ENCODE assay signal across 15 cellular contexts in the genomic region with DNA sequence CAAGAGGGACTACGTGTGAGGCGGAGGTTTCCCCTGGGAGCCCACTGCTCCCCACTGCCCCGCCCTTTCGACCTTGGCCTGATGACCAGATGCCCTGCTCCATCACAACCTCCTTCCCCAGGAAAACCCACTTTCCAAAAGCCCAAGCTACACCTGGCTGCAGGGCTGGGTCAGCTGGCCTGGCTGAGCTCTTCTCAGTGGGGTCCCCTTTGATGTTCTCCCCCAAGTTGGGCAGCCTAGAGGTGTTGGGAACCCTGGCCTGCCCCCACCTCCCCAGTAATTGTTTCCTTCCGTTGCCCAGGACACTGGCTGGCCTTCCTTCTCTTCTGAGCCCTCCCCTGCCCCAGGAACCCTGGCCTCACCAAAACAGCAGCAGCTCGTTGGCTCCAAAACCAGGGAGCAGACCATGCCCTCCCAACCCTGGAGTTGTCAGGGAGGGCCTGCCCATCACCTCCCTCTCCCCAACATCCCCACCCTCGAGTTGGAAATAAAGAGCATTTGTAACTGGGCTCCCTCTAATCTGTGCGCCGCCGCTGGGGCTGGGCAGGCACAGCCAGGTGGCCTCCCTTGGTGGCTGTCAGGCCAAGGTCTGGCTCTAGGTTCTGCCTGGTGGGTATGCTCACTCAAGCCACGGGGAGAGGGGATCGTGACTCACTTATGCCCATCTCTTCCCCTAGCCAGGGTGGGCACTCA. TPM values are rescaled to one million over a fixed set of nuclear protein-coding genes. Genes with fewer than 3 reads are reported as not detected.
DNase-seq lines count a peak whose midpoint lies in the region; TF ChIP-seq lines count a peak whose summit lies in the region.
"Had no signal": no experiment of that assay in that cellular context is flagged by ENCODE, and none has a peak within 500 bp of the region (broad histone marks: within the 10 kb centered on the region; RNA-seq: fewer than 3 reads in every experiment).

No MANE protein-coding gene starts in this region.

- peaks cover 2% of the 10 kb centered on the region for H3K4me1 Mint-ChIP-seq in endothelial cell (ENCODE audit: unreplicated experiment)
- peaks cover 55% of the 10 kb centered on the region for H3K4me1 Mint-ChIP-seq in progenitor cell of endocrine pancreas (ENCODE audit: low read depth)

- peak overlapping the region; percentile 24 for H3K27ac Mint-ChIP-seq in endothelial cell (ENCODE audit: unreplicated experiment)
- H3K27ac Mint-ChIP-seq in progenitor cell of endocrine pancreas, result peak overlapping the region; percentile 97
- H3K27ac Mint-ChIP-seq: CD4-positive, alpha-beta T cell had no signal

- H3K27me3 Mint-ChIP-seq in endothelial cell (ENCODE audit: unreplicated experiment) (peaks cover 16% of the 10 kb centered on the region), progenitor cell of endocrine pancreas (no peaks in the 10 kb centered on the region)

- H3K36me3 Mint-ChIP-seq in endothelial cell (ENCODE audit: low read depth, unreplicated experiment), result peaks cover 5% of the 10 kb centered on the region
- peaks cover 13% of the 10 kb centered on the region for H3K36me3 Mint-ChIP-seq in progenitor cell of endocrine pancreas (ENCODE audit: insufficient read depth)

- no peak overlapping the region for H3K4me3 Mint-ChIP-seq in endothelial cell (ENCODE audit: unreplicated experiment)
- peak overlapping the region; percentile 93 for H3K4me3 Mint-ChIP-seq in progenitor cell of endocrine pancreas (ENCODE audit: low read depth)
- H3K4me3 Mint-ChIP-seq: CD4-positive, alpha-beta T cell had no signal

- DNase-seq in NCI-H82 (lab: John Stamatoyannopoulos, UW) (peak; percentile 19), NCI-H82 treated with DMSO at 0.1 percent for 48 hours (lab: John Stamatoyannopoulos, UW; ENCODE audit: unreplicated experiment) (no peak), endothelial cell (ENCODE audit: low spot score) (no peak), progenitor cell of endocrine pancreas (ENCODE audit: low spot score, unreplicated experiment) (no peak), COLO668 (lab: John Stamatoyannopoulos, UW; ENCODE audit: unreplicated experiment) (no peak)
- no peak for DNase-seq in stimulated activated CD4-positive, alpha-beta T cell treated with anti-CD3 and anti-CD28 coated beads, Interleukin-12 subunit alpha, Interleukin-12 subunit beta, amount 100 ng/mL, for 4 hours
- DNase-seq: BE2C; CD4-positive, alpha-beta T cell; KG1; NCI-H1436; NCI-H2081; NCI-H748 treated with DMSO at 0.1 percent for 48 hours; Peyer's patch had no signal

- no peak for TF ChIP-seq CTCF in endothelial cell (IDR thresholded peaks at IDR 0.05; ENCODE audit: unreplicated experiment)
- TF ChIP-seq CTCF in progenitor cell of endocrine pancreas (IDR thresholded peaks at IDR 0.05; ENCODE audit: unreplicated experiment), result no peak

- no peaks in the 10 kb centered on the region for H3K9me3 Mint-ChIP-seq in endothelial cell (ENCODE audit: unreplicated experiment)
- H3K9me3 Mint-ChIP-seq in progenitor cell of endocrine pancreas (ENCODE audit: low read depth), result no peaks in the 10 kb centered on the region
- H3K9me3 Mint-ChIP-seq: CD4-positive, alpha-beta T cell had no signal

RNA-seq across cellular contexts. Expression of a gene that starts 1.4 kb away (rescaled TPM):
- not detected for total RNA-seq in endothelial cell (ENCODE audit: unreplicated experiment)
- total RNA-seq in progenitor cell of endocrine pancreas, result 2.2 and 2.9 TPM in 2 replicates
- total RNA-seq: CD4-positive, alpha-beta T cell had no signal

RNA-seq across cellular contexts. Expression of a gene that starts 3.8 kb away (rescaled TPM):
- total RNA-seq in endothelial cell (ENCODE audit: unreplicated experiment), result 33.0 TPM
- total RNA-seq in progenitor cell of endocrine pancreas, result 563 and 578 TPM in 2 replicates
- total RNA-seq: CD4-positive, alpha-beta T cell; NCI-H460; Peyer's patch; Right ventricle myocardium inferior had no signal

RNA-seq across cellular contexts. Expression of a gene that starts 6.0 kb away (rescaled TPM):
- total RNA-seq in endothelial cell (ENCODE audit: unreplicated experiment) (3.0 TPM), progenitor cell of endocrine pancreas (44.3 and 57.4 TPM in 2 replicates)

RNA-seq across cellular contexts. Expression of a gene that starts 9.6 kb away (rescaled TPM):
- 28.7 TPM for total RNA-seq in endothelial cell (ENCODE audit: unreplicated experiment)
- 22.4 and 25.3 TPM in 2 replicates for total RNA-seq in progenitor cell of endocrine pancreas

RNA-seq across cellular contexts. Expression of a gene that starts 9.7 kb away (rescaled TPM):
- total RNA-seq in endothelial cell (ENCODE audit: unreplicated experiment) (22.9 TPM), progenitor cell of endocrine pancreas (44.1 and 47.4 TPM in 2 replicates)

Comparison
In these comparisons a context has a peak if more than half of its experiments do, and no peak if none do; other contexts are left out.
1. RNA of a gene that starts 3.8 kb away (total RNA-seq): 563 to 578 TPM in progenitor cell of endocrine pancreas; 33.0 TPM in endothelial cell (single experiment); every median in the first group is over 10 times any median in the second.
2. RNA of a gene that starts 6.0 kb away (total RNA-seq): 44.3 to 57.4 TPM in progenitor cell of endocrine pancreas; 3.0 TPM in endothelial cell (single experiment); every median in the first group is over 10 times any median in the second.